Comparison of ENCODE assay signal across 21 cellular contexts in the genomic region with DNA sequence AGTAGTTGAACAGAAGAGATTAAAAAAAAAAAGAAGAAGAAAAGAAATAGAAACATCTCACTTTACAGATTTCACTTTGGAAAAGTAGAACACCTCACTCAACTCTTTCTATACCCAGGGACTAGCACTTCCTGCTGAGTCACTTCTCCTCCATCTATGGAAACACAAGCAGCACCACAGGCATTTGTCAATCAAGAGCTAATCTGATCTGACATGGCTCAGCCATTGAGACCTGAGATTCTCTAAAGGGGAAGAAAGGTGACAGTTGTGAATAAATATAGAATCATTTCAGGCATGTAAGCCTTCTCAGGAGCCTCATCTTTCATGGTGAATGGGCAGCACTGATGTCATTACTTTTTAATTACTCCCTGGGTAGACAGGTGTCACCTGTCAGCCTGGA.
DNase-seq lines count a peak whose midpoint lies in the region; ATAC-seq and TF ChIP-seq lines count a peak whose summit lies in the region.
"Had no signal": no experiment of that assay in that cellular context is flagged by ENCODE, and none has a peak within 500 bp of the region (broad histone marks: within the 10 kb centered on the region; RNA-seq: fewer than 3 reads in every experiment).

No MANE protein-coding gene starts in this region.

- H3K4me1 ChIP-seq in H9 (ENCODE audit: insufficient read depth, low read length) = no peaks in the 10 kb centered on the region; the same call in 1 of the 2 replicates
- H3K4me1 ChIP-seq in gastroesophageal sphincter = no peaks in the 10 kb centered on the region
- H3K4me1 ChIP-seq: BE2C, uterus had no signal

- H3K27ac ChIP-seq in H9 (ENCODE audit: insufficient read length, low read depth, low read length) (no peak overlapping the region), neural cell (ENCODE audit: low read length) (no peak overlapping the region), gastroesophageal sphincter (no peak overlapping the region)
- H3K27ac ChIP-seq: uterus had no signal

- no peak overlapping the region for H2AK5ac ChIP-seq in H9 (ENCODE audit: insufficient read length, low read length)

- H3K9me3 Mint-ChIP-seq in H9 (peaks cover 0 to 2% of the 10 kb centered on the region in 2 experiments; a peak in 1 of 5 replicates), nephron progenitor cell (no peaks in the 10 kb centered on the region)
- H3K9me3 Mint-ChIP-seq: activated CD4-positive, alpha-beta T cell treated with anti-CD3 and anti-CD28 coated beads, Interleukin-2, amount 10 ng/mL, durations not matched to agents 24 days and 14 days had no signal

- H3K18ac ChIP-seq in H9 (ENCODE audit: insufficient read length, low read depth, low read length) = no peak overlapping the region

- H2BK12ac ChIP-seq in H9 (ENCODE audit: insufficient read length, low read depth, low read length) = no peak overlapping the region

- no peaks in the 10 kb centered on the region for H4K20me1 ChIP-seq in H9 (ENCODE audit: control insufficient read depth, insufficient read depth, insufficient read length)
- no peaks in the 10 kb centered on the region for H4K20me1 ChIP-seq in neural cell (ENCODE audit: insufficient read depth)

- H3K27me3 Mint-ChIP-seq in H9 (ENCODE audit: low read depth) = no peaks in the 10 kb centered on the region
- H3K27me3 Mint-ChIP-seq in nephron progenitor cell (ENCODE audit: low read depth, poor library complexity) = no peaks in the 10 kb centered on the region
- H3K27me3 Mint-ChIP-seq: activated CD4-positive, alpha-beta T cell treated with anti-CD3 and anti-CD28 coated beads, Interleukin-2, amount 10 ng/mL, durations not matched to agents 24 days and 14 days had no signal

- TF ChIP-seq CTCF in H9 (conservative IDR thresholded peaks at IDR 0.05) (no peak), neural cell (IDR thresholded peaks at IDR 0.05; ENCODE audit: poor library complexity, severe bottlenecking) (no peak), omental fat pad (IDR thresholded peaks at IDR 0.05) (no peak), gastroesophageal sphincter (IDR thresholded peaks at IDR 0.05) (no peak), nephron progenitor cell (IDR thresholded peaks at IDR 0.05) (no peak)

- no peak overlapping the region for H3K4me3 ChIP-seq in neural cell (ENCODE audit: low read length)
- no peak overlapping the region for H3K4me3 ChIP-seq in gastroesophageal sphincter
- H3K4me3 ChIP-seq: smooth muscle cell, uterus had no signal

- no peak overlapping the region for H4K5ac ChIP-seq in H9 (ENCODE audit: insufficient read length, low read depth, low read length)

- H4K8ac ChIP-seq in H9 (replicated peaks; ENCODE audit: insufficient read length, low read depth, low read length) = no peak overlapping the region

- no peak for ATAC-seq in omental fat pad (ENCODE audit: low FRiP score)
- no peak for ATAC-seq in gastroesophageal sphincter

- no peaks in the 10 kb centered on the region for H3K23me2 ChIP-seq in H9 (ENCODE audit: insufficient read length, low read depth, low read length, poor library complexity, severe bottlenecking)

- DNase-seq in H9 (no peak), NCI-H460 (ENCODE audit: extremely low read depth, low read depth) (peak; percentile 26), astrocyte of the hippocampus (ENCODE audit: low read depth, low spot score) (peak; percentile 2), DMS79 (lab: John Stamatoyannopoulos, UW) (no peak), omental fat pad (ENCODE audit: low spot score) (no peak), nephron progenitor cell (no peak)
- DNase-seq: activated CD4-positive, alpha-beta T cell treated with anti-CD3 and anti-CD28 coated beads, Interleukin-2, amount 10 ng/mL, durations not matched to agents 24 days and 14 days; activated naive CD8-positive, alpha-beta T cell treated with anti-CD3 and anti-CD28 coated beads, Interleukin-2, amount 10 ng/mL, durations not matched to agents 7 days and 5 days; activated T-cell treated with anti-CD3 and anti-CD28 coated beads, Interleukin-2, amount 50 U/mL, for 1 hour; BE2C; cerebellar nuclear complex; DMS79 treated with DMSO at 0.1 percent for 48 hours; KG1; Right ventricle myocardium superior; stimulated activated naive CD4-positive, alpha-beta T cell; T-helper 9 cell; uterus had no signal

- H4K91ac ChIP-seq in H9 (ENCODE audit: insufficient read length, low read depth, low read length) = no peak overlapping the region

- no peak overlapping the region for H3K4ac ChIP-seq in H9 (ENCODE audit: low read depth, low read length)

- no peak overlapping the region for H3K56ac ChIP-seq in H9 (ENCODE audit: insufficient read length, low read depth, low read length)

- H3K27ac Mint-ChIP-seq in H9 = peak overlapping the region; percentile 2 to 28 (median 4); a peak in 2 of 7 replicates
- H3K27ac Mint-ChIP-seq in nephron progenitor cell = no peak overlapping the region
- H3K27ac Mint-ChIP-seq: activated CD4-positive, alpha-beta T cell treated with anti-CD3 and anti-CD28 coated beads, Interleukin-2, amount 10 ng/mL, durations not matched to agents 24 days and 14 days; activated naive CD8-positive, alpha-beta T cell treated with anti-CD3 and anti-CD28 coated beads, Interleukin-2, amount 10 ng/mL, durations not matched to agents 7 days and 5 days; mesothelial cell of epicardium had no signal

- TF ChIP-seq EP300 in neural cell (conservative IDR thresholded peaks at IDR 0.05; ENCODE audit: poor library complexity, severe bottlenecking) = peak; percentile 96
- TF ChIP-seq EP300 in gastroesophageal sphincter (IDR thresholded peaks at IDR 0.05) = no peak

- no peaks in the 10 kb centered on the region for H3K79me1 ChIP-seq in H9 (ENCODE audit: insufficient read depth, low read depth, low read length, poor library complexity, severe bottlenecking)

- no peak overlapping the region for H2BK15ac ChIP-seq in H9 (ENCODE audit: low read depth, low read length)

- no peaks in the 10 kb centered on the region for H3K9me2 ChIP-seq in neural cell (ENCODE audit: insufficient read depth, low read length)

- H3K9me3 ChIP-seq in H9 (ENCODE audit: control insufficient read depth, low read depth, low read length) = no peaks in the 10 kb centered on the region
- H3K9me3 ChIP-seq in neural cell (ENCODE audit: low read length) = no peaks in the 10 kb centered on the region
- no peaks in the 10 kb centered on the region for H3K9me3 ChIP-seq in gastroesophageal sphincter
- H3K9me3 ChIP-seq: BE2C, uterus had no signal

- H3K9ac ChIP-seq in H9 (ENCODE audit: extremely low read depth, insufficient read length, low read length) (no peak overlapping the region), neural cell (ENCODE audit: low read length) (no peak overlapping the region)

- no peak overlapping the region for H2BK120ac ChIP-seq in H9 (ENCODE audit: low read depth, low read length, poor library complexity, severe bottlenecking)

- no peak for TF ChIP-seq RAD21 in neural cell (conservative IDR thresholded peaks at IDR 0.05)

- no peak overlapping the region for H3K4me2 ChIP-seq in H9 (ENCODE audit: insufficient read depth, insufficient read length, low read length)
- no peak overlapping the region for H3K4me2 ChIP-seq in neural cell (ENCODE audit: low read length)
- H3K4me2 ChIP-seq: smooth muscle cell had no signal

- H2BK5ac ChIP-seq in H9 (ENCODE audit: insufficient read length, low read length) = no peak overlapping the region

- H3K36me3 Mint-ChIP-seq in H9 (ENCODE audit: insufficient read depth in 1 of 3, low read depth in 3 of 3) (no peaks in the 10 kb centered on the region), nephron progenitor cell (ENCODE audit: low read depth) (no peaks in the 10 kb centered on the region)
- H3K36me3 Mint-ChIP-seq: activated naive CD8-positive, alpha-beta T cell treated with anti-CD3 and anti-CD28 coated beads, Interleukin-2, amount 10 ng/mL, durations not matched to agents 7 days and 5 days; mesothelial cell of epicardium had no signal

- H3T11ph ChIP-seq in H9 (ENCODE audit: low read length) = no peak overlapping the region

- H3K36me3 ChIP-seq in neural cell (ENCODE audit: insufficient read depth, low read length) = no peaks in the 10 kb centered on the region
- H3K36me3 ChIP-seq in gastroesophageal sphincter = no peaks in the 10 kb centered on the region
- H3K36me3 ChIP-seq: BE2C, uterus had no signal

- H2AFZ ChIP-seq in H9 (ENCODE audit: low read length) (no peak overlapping the region), neural cell (ENCODE audit: low read depth, low read length) (no peak overlapping the region)

- H2BK20ac ChIP-seq in H9 (ENCODE audit: low read depth, low read length, poor library complexity, severe bottlenecking) = no peak overlapping the region

- no peak for TF ChIP-seq POLR2A in gastroesophageal sphincter (IDR thresholded peaks at IDR 0.05)

- no peak overlapping the region for H3K4me3 Mint-ChIP-seq in H9
- H3K4me3 Mint-ChIP-seq in nephron progenitor cell = no peak overlapping the region
- H3K4me3 Mint-ChIP-seq: activated CD4-positive, alpha-beta T cell treated with anti-CD3 and anti-CD28 coated beads, Interleukin-2, amount 10 ng/mL, durations not matched to agents 24 days and 14 days; activated naive CD8-positive, alpha-beta T cell treated with anti-CD3 and anti-CD28 coated beads, Interleukin-2, amount 10 ng/mL, durations not matched to agents 7 days and 5 days; mesothelial cell of epicardium had no signal

- no peak overlapping the region for H3K23ac ChIP-seq in H9 (ENCODE audit: insufficient read length, low read depth, low read length)

- no peak overlapping the region for H3K14ac ChIP-seq in H9 (ENCODE audit: insufficient read depth, low read length)

- no peaks in the 10 kb centered on the region for H3K79me2 ChIP-seq in H9 (ENCODE audit: insufficient read depth, low read length)
- H3K79me2 ChIP-seq in neural cell (replicated peaks; ENCODE audit: insufficient read depth, low read length) = no peaks in the 10 kb centered on the region

- H3K4me1 Mint-ChIP-seq in H9 (peaks cover 6% of the 10 kb centered on the region in 2 experiments), nephron progenitor cell (no peaks in the 10 kb centered on the region)
- H3K4me1 Mint-ChIP-seq: activated CD4-positive, alpha-beta T cell treated with anti-CD3 and anti-CD28 coated beads, Interleukin-2, amount 10 ng/mL, durations not matched to agents 24 days and 14 days; activated naive CD8-positive, alpha-beta T cell treated with anti-CD3 and anti-CD28 coated beads, Interleukin-2, amount 10 ng/mL, durations not matched to agents 7 days and 5 days; mesothelial cell of epicardium had no signal

- H3F3A ChIP-seq in neural cell (ENCODE audit: insufficient read depth, low read length, poor library complexity, severe bottlenecking) = no peaks in the 10 kb centered on the region

- H3K27me3 ChIP-seq in H9 (ENCODE audit: insufficient read depth, low read length) = no peaks in the 10 kb centered on the region
- H3K27me3 ChIP-seq in neural cell (ENCODE audit: insufficient read depth, low read depth, low read length) = no peaks in the 10 kb centered on the region
- no peaks in the 10 kb centered on the region for H3K27me3 ChIP-seq in gastroesophageal sphincter
- H3K27me3 ChIP-seq: BE2C, uterus had no signal

TF ChIP-seq in neural cell, 6 proteins besides CTCF, POLR2A, EP300 and RAD21 (continues in another document):
- TF ChIP-seq POLR2AphosphoS5 (IDR thresholded peaks at IDR 0.05) = peak; percentile 81

Comparison
In these comparisons a context has a peak if more than half of its experiments do, and no peak if none do; other contexts are left out.
1. DNase-seq: peak in NCI-H460 (single experiment) and astrocyte of the hippocampus (single experiment); none in H9 (single experiment), DMS79 (single experiment), omental fat pad (single experiment) and nephron progenitor cell (single experiment).